ENCODE assay signal across 8 cellular contexts in genomic region chr6:156791261-156791850, GRCh38. TPM values are rescaled to one million over a fixed set of nuclear protein-coding genes. Genes with fewer than 3 reads are reported as not detected.
A peak's percentile ranks its signal among the peaks of the same experiment; 100 is the strongest.
DNase-seq lines count a peak whose midpoint lies in the region; ATAC-seq lines count a peak whose summit lies in the region.

No MANE protein-coding gene starts in this region.

- peaks cover 24% of the 10 kb centered on the region for H3K36me3 Mint-ChIP-seq in activated T-helper 17 cell treated with anti-CD3 and anti-CD28 coated beads, Interleukin-2, amount 50 U/mL, for 72 hours (ENCODE audit: low read depth)

- peaks cover 65% of the 10 kb centered on the region for H3K4me1 Mint-ChIP-seq in activated T-helper 17 cell treated with anti-CD3 and anti-CD28 coated beads, Interleukin-2, amount 50 U/mL, for 72 hours

- no peaks in the 10 kb centered on the region for H3K27me3 Mint-ChIP-seq in activated T-helper 17 cell treated with anti-CD3 and anti-CD28 coated beads, Interleukin-2, amount 50 U/mL, for 72 hours

- peak overlapping the region; percentile 74 for H3K27ac Mint-ChIP-seq in activated T-helper 17 cell treated with anti-CD3 and anti-CD28 coated beads, Interleukin-2, amount 50 U/mL, for 72 hours

- H3K4me3 Mint-ChIP-seq in activated T-helper 17 cell treated with anti-CD3 and anti-CD28 coated beads, Interleukin-2, amount 50 U/mL, for 72 hours = peak overlapping the region; percentile 70

- DNase-seq in activated CD4-positive, CD25-positive, alpha-beta regulatory T cell treated with anti-CD3 and anti-CD28 coated beads, Interleukin-2, amount 50 U/mL, for 72 hours = no peak
- peak; percentile 58 for DNase-seq in NCI-H1436 treated with DMSO at 0.1 percent for 48 hours (lab: John Stamatoyannopoulos, UW)
- DNase-seq in left kidney (ENCODE audit: low read depth, low spot score) = peak; percentile 68
- DNase-seq in LoVo (ENCODE audit: low spot score) = no peak
- DNase-seq in Ammon's horn (ENCODE audit: low spot score) = no peak

- peak; percentile 65 to 75 for ATAC-seq in activated CD4-positive, CD25-positive, alpha-beta regulatory T cell treated with anti-CD3 and anti-CD28 coated beads, Interleukin-2, amount 50 U/mL, for 24 hours
- peak; percentile 52 for ATAC-seq in HG02571 (IDR thresholded peaks at IDR 0.05; ENCODE audit: unreplicated experiment)
- peak; percentile 74 for ATAC-seq in activated T-helper 17 cell treated with anti-CD3 and anti-CD28 coated beads, Interleukin-2, amount 50 U/mL, for 72 hours (replicated peaks)

- no peaks in the 10 kb centered on the region for H3K9me3 Mint-ChIP-seq in activated T-helper 17 cell treated with anti-CD3 and anti-CD28 coated beads, Interleukin-2, amount 50 U/mL, for 72 hours

RNA-seq across cellular contexts. Expression of gene ARID1B, which starts 14.2 kb away (rescaled TPM):
- 10 to 100 TPM; 66.7 to 67.3 TPM for total RNA-seq in activated T-helper 17 cell treated with anti-CD3 and anti-CD28 coated beads, Interleukin-2, amount 50 U/mL, for 72 hours

Comparison
In these comparisons a context has a peak if more than half of its experiments do, and no peak if none do; other contexts are left out.
1. DNase-seq: peak in NCI-H1436 treated with DMSO at 0.1 percent for 48 hours (single experiment) and left kidney (single experiment); none in activated CD4-positive, CD25-positive, alpha-beta regulatory T cell treated with anti-CD3 and anti-CD28 coated beads, Interleukin-2, amount 50 U/mL, for 72 hours (single experiment), LoVo (single experiment) and Ammon's horn (single experiment).
2. Peak in every context shown above with its lines, with median percentiles within 50 percentile points of each other: ATAC-seq.